ENCODE assay signal across 1 cellular context in the genomic region with DNA sequence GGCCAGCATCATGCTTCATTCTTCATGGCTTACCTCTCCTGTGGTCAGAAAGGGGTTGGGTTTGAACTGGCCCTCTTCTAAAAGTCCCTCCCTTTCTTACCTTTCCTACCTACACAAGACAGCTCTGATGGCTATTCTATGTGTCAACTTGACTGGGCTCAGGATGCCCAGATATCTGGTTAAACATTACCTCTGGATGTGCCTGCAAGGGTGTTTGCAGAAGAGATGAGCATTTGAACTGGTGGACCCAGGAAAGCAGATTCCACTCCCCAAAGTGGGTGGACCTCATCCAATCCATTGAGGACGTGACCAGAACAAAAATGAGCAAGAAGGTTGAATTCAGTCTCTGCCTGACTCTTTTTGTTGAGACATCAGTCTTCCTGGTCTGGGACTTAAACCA.
TF ChIP-seq lines count a peak whose summit lies in the region.

No MANE protein-coding gene starts in this region.

TF ChIP-seq in HepG2, 621 proteins besides CTCF, POLR2A, EP300 and RAD21 (continued from another document and continues in another):
- TF ChIP-seq CBX5 (CRISPR knock-in tag; IDR thresholded peaks at IDR 0.05; ENCODE audit: borderline replicate concordance) (peak; percentile 31; the same call in 1 of the 2 replicates), KDM1A (CRISPR knock-in tag; IDR thresholded peaks at IDR 0.05) (0 out of 2 replicates have a peak, but pooled peaks have one; percentile 25), CEBPB (IDR thresholded peaks at IDR 0.05; ENCODE audit: borderline replicate concordance, low read depth, low read length) (no peak), AGO2 (optimal IDR thresholded peaks at IDR 0.05; ENCODE audit: low read depth, low read length) (no peak), TEAD2 (CRISPR knock-in tag; IDR thresholded peaks at IDR 0.05) (no peak), SP4 (CRISPR knock-in tag; IDR thresholded peaks at IDR 0.05) (no peak), ZNF382 (CRISPR knock-in tag; IDR thresholded peaks at IDR 0.05; ENCODE audit: borderline replicate concordance) (no peak), DMAP1 (CRISPR knock-in tag; IDR thresholded peaks at IDR 0.05) (no peak), NCOA5 (CRISPR knock-in tag; IDR thresholded peaks at IDR 0.05) (no peak), ZNF546 (CRISPR knock-in tag; conservative IDR thresholded peaks at IDR 0.05) (no peak), HDAC6 (IDR thresholded peaks at IDR 0.05; ENCODE audit: low read depth, low read length) (no peak), SNAPC2 (CRISPR knock-in tag; IDR thresholded peaks at IDR 0.05) (no peak), HDAC1 (CRISPR knock-in tag; IDR thresholded peaks at IDR 0.05) (peak; percentile 31; the same call in 1 of the 2 replicates), SALL1 (CRISPR knock-in tag; IDR thresholded peaks at IDR 0.05) (0 out of 2 replicates have a peak, but pooled peaks have one; percentile 30), PHF20 (CRISPR knock-in tag; IDR thresholded peaks at IDR 0.05) (no peak), ZNF205 (CRISPR knock-in tag; IDR thresholded peaks at IDR 0.05) (no peak), MIXL1 (CRISPR knock-in tag; IDR thresholded peaks at IDR 0.05) (no peak), SP1 (IDR thresholded peaks at IDR 0.05) (no peak), SP1 (CRISPR knock-in tag; IDR thresholded peaks at IDR 0.05) (no peak), FOXA3 (CRISPR knock-in tag; IDR thresholded peaks at IDR 0.05) (0 out of 2 replicates have a peak, but pooled peaks have one; percentile 28), RARG (CRISPR knock-in tag; IDR thresholded peaks at IDR 0.05; ENCODE audit: low read depth) (no peak), HNRNPUL1 (IDR thresholded peaks at IDR 0.05; ENCODE audit: low read depth, low read length) (0 out of 2 replicates have a peak, but pooled peaks have one; percentile 21), NKX3-1 (CRISPR knock-in tag; IDR thresholded peaks at IDR 0.05) (no peak), SETDB1 (CRISPR knock-in tag; IDR thresholded peaks at IDR 0.05; ENCODE audit: borderline replicate concordance) (peak; percentile 100), HINFP (CRISPR knock-in tag; IDR thresholded peaks at IDR 0.05; ENCODE audit: low read depth) (no peak), HOMEZ (CRISPR knock-in tag; IDR thresholded peaks at IDR 0.05; ENCODE audit: low read depth) (peak; percentile 29; the same call in 1 of the 2 replicates), ZNF224 (CRISPR knock-in tag; IDR thresholded peaks at IDR 0.05) (no peak), EEA1 (CRISPR knock-in tag; IDR thresholded peaks at IDR 0.05; ENCODE audit: borderline replicate concordance) (no peak), ZNF558 (CRISPR knock-in tag; IDR thresholded peaks at IDR 0.05; ENCODE audit: borderline replicate concordance) (no peak), ZMYM3 (CRISPR knock-in tag; IDR thresholded peaks at IDR 0.05) (peak; percentile 60), CREBL2 (CRISPR knock-in tag; IDR thresholded peaks at IDR 0.05; ENCODE audit: borderline replicate concordance) (no peak), ZNF543 (CRISPR knock-in tag; IDR thresholded peaks at IDR 0.05) (no peak), ZNF30 (CRISPR knock-in tag; IDR thresholded peaks at IDR 0.05) (no peak)
- TF ChIP-seq, protein P1, sequence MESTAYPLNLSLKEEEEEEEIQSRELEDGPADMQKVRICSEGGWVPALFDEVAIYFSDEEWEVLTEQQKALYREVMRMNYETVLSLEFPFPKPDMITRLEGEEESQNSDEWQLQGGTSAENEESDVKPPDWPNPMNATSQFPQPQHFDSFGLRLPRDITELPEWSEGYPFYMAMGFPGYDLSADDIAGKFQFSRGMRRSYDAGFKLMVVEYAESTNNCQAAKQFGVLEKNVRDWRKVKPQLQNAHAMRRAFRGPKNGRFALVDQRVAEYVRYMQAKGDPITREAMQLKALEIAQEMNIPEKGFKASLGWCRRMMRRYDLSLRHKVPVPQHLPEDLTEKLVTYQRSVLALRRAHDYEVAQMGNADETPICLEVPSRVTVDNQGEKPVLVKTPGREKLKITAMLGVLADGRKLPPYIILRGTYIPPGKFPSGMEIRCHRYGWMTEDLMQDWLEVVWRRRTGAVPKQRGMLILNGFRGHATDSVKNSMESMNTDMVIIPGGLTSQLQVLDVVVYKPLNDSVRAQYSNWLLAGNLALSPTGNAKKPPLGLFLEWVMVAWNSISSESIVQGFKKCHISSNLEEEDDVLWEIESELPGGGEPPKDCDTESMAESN (CRISPR knock-in tag; conservative IDR thresholded peaks at IDR 0.05): no peak
- TF ChIP-seq, protein P2, sequence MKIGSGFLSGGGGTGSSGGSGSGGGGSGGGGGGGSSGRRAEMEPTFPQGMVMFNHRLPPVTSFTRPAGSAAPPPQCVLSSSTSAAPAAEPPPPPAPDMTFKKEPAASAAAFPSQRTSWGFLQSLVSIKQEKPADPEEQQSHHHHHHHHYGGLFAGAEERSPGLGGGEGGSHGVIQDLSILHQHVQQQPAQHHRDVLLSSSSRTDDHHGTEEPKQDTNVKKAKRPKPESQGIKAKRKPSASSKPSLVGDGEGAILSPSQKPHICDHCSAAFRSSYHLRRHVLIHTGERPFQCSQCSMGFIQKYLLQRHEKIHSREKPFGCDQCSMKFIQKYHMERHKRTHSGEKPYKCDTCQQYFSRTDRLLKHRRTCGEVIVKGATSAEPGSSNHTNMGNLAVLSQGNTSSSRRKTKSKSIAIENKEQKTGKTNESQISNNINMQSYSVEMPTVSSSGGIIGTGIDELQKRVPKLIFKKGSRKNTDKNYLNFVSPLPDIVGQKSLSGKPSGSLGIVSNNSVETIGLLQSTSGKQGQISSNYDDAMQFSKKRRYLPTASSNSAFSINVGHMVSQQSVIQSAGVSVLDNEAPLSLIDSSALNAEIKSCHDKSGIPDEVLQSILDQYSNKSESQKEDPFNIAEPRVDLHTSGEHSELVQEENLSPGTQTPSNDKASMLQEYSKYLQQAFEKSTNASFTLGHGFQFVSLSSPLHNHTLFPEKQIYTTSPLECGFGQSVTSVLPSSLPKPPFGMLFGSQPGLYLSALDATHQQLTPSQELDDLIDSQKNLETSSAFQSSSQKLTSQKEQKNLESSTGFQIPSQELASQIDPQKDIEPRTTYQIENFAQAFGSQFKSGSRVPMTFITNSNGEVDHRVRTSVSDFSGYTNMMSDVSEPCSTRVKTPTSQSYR (CRISPR knock-in tag; IDR thresholded peaks at IDR 0.05; ENCODE audit: borderline replicate concordance): no peak
- TF ChIP-seq, protein P3, sequence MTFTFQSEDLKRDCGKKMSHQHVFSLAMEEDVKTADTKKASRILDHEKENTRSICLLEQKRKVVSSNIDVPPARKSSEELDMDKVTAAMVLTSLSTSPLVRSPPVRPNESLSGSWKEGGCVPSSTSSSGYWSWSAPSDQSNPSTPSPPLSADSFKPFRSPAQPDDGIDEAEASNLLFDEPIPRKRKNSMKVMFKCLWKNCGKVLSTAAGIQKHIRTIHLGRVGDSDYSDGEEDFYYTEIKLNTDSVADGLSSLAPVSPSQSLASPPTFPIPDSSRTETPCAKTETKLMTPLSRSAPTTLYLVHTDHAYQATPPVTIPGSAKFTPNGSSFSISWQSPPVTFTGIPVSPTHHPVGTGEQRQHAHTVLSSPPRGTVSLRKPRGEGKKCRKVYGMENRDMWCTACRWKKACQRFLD (CRISPR knock-in tag; IDR thresholded peaks at IDR 0.05; ENCODE audit: borderline replicate concordance): no peak
- TF ChIP-seq, protein P4, sequence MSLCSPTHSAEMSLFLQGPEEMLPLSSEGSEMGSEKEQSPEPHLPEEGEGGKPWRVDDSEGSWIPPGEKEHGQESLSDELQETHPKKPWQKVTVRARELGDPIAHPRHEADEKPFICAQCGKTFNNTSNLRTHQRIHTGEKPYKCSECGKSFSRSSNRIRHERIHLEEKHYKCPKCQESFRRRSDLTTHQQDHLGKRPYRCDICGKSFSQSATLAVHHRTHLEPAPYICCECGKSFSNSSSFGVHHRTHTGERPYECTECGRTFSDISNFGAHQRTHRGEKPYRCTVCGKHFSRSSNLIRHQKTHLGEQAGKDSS (CRISPR knock-in tag; IDR thresholded peaks at IDR 0.05; ENCODE audit: borderline replicate concordance, low read depth): no peak
- TF ChIP-seq, protein P5, sequence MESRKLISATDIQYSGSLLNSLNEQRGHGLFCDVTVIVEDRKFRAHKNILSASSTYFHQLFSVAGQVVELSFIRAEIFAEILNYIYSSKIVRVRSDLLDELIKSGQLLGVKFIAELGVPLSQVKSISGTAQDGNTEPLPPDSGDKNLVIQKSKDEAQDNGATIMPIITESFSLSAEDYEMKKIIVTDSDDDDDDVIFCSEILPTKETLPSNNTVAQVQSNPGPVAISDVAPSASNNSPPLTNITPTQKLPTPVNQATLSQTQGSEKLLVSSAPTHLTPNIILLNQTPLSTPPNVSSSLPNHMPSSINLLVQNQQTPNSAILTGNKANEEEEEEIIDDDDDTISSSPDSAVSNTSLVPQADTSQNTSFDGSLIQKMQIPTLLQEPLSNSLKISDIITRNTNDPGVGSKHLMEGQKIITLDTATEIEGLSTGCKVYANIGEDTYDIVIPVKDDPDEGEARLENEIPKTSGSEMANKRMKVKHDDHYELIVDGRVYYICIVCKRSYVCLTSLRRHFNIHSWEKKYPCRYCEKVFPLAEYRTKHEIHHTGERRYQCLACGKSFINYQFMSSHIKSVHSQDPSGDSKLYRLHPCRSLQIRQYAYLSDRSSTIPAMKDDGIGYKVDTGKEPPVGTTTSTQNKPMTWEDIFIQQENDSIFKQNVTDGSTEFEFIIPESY (CRISPR knock-in tag; IDR thresholded peaks at IDR 0.05): peak; percentile 25; the same call in 1 of the 2 replicates
- TF ChIP-seq, protein P6, sequence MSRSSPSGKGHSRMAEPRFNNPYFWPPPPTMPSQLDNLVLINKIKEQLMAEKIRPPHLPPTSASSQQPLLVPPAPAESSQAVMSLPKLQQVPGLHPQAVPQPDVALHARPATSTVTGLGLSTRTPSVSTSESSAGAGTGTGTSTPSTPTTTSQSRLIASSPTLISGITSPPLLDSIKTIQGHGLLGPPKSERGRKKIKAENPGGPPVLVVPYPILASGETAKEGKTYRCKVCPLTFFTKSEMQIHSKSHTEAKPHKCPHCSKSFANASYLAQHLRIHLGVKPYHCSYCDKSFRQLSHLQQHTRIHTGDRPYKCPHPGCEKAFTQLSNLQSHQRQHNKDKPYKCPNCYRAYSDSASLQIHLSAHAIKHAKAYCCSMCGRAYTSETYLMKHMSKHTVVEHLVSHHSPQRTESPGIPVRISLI (CRISPR knock-in tag; IDR thresholded peaks at IDR 0.05; ENCODE audit: borderline replicate concordance): no peak
- TF ChIP-seq, protein P7, sequence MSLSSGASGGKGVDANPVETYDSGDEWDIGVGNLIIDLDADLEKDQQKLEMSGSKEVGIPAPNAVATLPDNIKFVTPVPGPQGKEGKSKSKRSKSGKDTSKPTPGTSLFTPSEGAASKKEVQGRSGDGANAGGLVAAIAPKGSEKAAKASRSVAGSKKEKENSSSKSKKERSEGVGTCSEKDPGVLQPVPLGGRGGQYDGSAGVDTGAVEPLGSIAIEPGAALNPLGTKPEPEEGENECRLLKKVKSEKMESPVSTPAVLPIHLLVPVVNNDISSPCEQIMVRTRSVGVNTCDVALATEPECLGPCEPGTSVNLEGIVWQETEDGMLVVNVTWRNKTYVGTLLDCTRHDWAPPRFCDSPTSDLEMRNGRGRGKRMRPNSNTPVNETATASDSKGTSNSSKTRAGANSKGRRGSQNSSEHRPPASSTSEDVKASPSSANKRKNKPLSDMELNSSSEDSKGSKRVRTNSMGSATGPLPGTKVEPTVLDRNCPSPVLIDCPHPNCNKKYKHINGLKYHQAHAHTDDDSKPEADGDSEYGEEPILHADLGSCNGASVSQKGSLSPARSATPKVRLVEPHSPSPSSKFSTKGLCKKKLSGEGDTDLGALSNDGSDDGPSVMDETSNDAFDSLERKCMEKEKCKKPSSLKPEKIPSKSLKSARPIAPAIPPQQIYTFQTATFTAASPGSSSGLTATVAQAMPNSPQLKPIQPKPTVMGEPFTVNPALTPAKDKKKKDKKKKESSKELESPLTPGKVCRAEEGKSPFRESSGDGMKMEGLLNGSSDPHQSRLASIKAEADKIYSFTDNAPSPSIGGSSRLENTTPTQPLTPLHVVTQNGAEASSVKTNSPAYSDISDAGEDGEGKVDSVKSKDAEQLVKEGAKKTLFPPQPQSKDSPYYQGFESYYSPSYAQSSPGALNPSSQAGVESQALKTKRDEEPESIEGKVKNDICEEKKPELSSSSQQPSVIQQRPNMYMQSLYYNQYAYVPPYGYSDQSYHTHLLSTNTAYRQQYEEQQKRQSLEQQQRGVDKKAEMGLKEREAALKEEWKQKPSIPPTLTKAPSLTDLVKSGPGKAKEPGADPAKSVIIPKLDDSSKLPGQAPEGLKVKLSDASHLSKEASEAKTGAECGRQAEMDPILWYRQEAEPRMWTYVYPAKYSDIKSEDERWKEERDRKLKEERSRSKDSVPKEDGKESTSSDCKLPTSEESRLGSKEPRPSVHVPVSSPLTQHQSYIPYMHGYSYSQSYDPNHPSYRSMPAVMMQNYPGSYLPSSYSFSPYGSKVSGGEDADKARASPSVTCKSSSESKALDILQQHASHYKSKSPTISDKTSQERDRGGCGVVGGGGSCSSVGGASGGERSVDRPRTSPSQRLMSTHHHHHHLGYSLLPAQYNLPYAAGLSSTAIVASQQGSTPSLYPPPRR (CRISPR knock-in tag; IDR thresholded peaks at IDR 0.05; ENCODE audit: borderline replicate concordance): 0 out of 2 replicates have a peak, but pooled peaks have one; percentile 17
- TF ChIP-seq, protein P8, sequence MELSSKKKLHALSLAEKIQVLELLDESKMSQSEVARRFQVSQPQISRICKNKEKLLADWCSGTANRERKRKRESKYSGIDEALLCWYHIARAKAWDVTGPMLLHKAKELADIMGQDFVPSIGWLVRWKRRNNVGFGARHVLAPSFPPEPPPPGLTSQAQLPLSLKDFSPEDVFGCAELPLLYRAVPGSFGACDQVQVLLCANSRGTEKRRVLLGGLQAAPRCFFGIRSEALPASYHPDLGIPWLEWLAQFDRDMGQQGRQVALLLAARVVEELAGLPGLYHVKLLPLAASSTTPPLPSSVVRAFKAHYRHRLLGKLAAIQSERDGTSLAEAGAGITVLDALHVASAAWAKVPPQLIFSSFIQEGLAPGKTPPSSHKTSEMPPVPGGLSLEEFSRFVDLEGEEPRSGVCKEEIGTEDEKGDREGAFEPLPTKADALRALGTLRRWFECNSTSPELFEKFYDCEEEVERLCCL (CRISPR knock-in tag; IDR thresholded peaks at IDR 0.05; ENCODE audit: borderline replicate concordance): no peak
